Comparison of ENCODE assay signal across 20 cellular contexts in genomic region chr2:128682266-128682665, GRCh38.
DNase-seq lines count a peak whose midpoint lies in the region; ATAC-seq and TF ChIP-seq lines count a peak whose summit lies in the region.
"Had no signal": no experiment of that assay in that cellular context is flagged by ENCODE, and none has a peak within 500 bp of the region (broad histone marks: within the 10 kb centered on the region; RNA-seq: fewer than 3 reads in every experiment).

No MANE protein-coding gene starts in this region.

- intact Hi-C loops in mucosa of descending colon (cut with DNase I, micrococcal nuclease) = no loop called here

- no peak overlapping the region for H3K4me2 ChIP-seq in DND-41 (ENCODE audit: insufficient read depth, low read length)

- H3K9me3 ChIP-seq in DND-41 (ENCODE audit: insufficient read depth, low read length, severe bottlenecking) = no peaks in the 10 kb centered on the region
- no peaks in the 10 kb centered on the region for H3K9me3 ChIP-seq in lung (ENCODE audit: control insufficient read depth in 2 of 2, insufficient read depth in 1 of 2, low read length in 1 of 2)
- no peaks in the 10 kb centered on the region for H3K9me3 ChIP-seq in mucosa of descending colon
- H3K9me3 ChIP-seq in HAP-1 = no peaks in the 10 kb centered on the region
- H3K9me3 ChIP-seq: BE2C had no signal

- no peak for ATAC-seq in DND-41 (ENCODE audit: insufficient read depth, low read depth)
- ATAC-seq in lung (ENCODE audit: insufficient read depth, low FRiP score) = no peak
- ATAC-seq in HG03442 (IDR thresholded peaks at IDR 0.05; ENCODE audit: unreplicated experiment) = no peak
- no peak for ATAC-seq in mucosa of descending colon
- no peak for ATAC-seq in HG03571 (IDR thresholded peaks at IDR 0.05; ENCODE audit: unreplicated experiment)
- ATAC-seq: CD8-positive, alpha-beta T cell; SK-N-SH treated with all-trans-retinoic acid at 6 μM for 48 hours had no signal

- no peaks in the 10 kb centered on the region for H3K79me2 ChIP-seq in DND-41 (ENCODE audit: insufficient read depth, low read length)

- no peak overlapping the region for H3K9ac ChIP-seq in DND-41 (ENCODE audit: low read depth, low read length)

- H3K27me3 ChIP-seq in DND-41 (ENCODE audit: insufficient read depth, low read length, poor library complexity) = no peaks in the 10 kb centered on the region
- no peaks in the 10 kb centered on the region for H3K27me3 ChIP-seq in lung (ENCODE audit: control insufficient read depth, insufficient read depth)
- H3K27me3 ChIP-seq in HAP-1 (ENCODE audit: low read depth) = no peaks in the 10 kb centered on the region
- H3K27me3 ChIP-seq: BE2C had no signal

- no peak overlapping the region for H2AFZ ChIP-seq in DND-41 (ENCODE audit: low read depth, low read length)

- 83 to 89% methylated on average over 7 of the region's 7 CpGs for WGBS in lung, 2 donors

- peaks cover 5% of the 10 kb centered on the region for H4K20me1 ChIP-seq in DND-41 (ENCODE audit: insufficient read depth, low read length)

- H3K27ac ChIP-seq in DND-41 (ENCODE audit: low read length) (no peak overlapping the region), lung (ENCODE audit: low read depth in 1 of 2, low read length in 1 of 2) (no peak overlapping the region)
- H3K27ac ChIP-seq: HL-60 had no signal

- H3K36me3 ChIP-seq in DND-41 (ENCODE audit: insufficient read depth, low read length) = no peaks in the 10 kb centered on the region
- H3K36me3 ChIP-seq in lung (ENCODE audit: control insufficient read depth in 2 of 2, insufficient read depth in 2 of 2, low read length in 2 of 2) = no peaks in the 10 kb centered on the region
- no peaks in the 10 kb centered on the region for H3K36me3 ChIP-seq in mucosa of descending colon (ENCODE audit: low read depth)
- H3K36me3 ChIP-seq in HAP-1 (replicated peaks) = no peaks in the 10 kb centered on the region
- H3K36me3 ChIP-seq: BE2C had no signal

- TF ChIP-seq CTCF in DND-41 (IDR thresholded peaks at IDR 0.05; ENCODE audit: borderline replicate concordance, extremely low read depth, low read length, poor library complexity, severe bottlenecking) (no peak), lung (IDR thresholded peaks at IDR 0.05; ENCODE audit: control extremely low read depth, extremely low read depth) (no peak), mucosa of descending colon (IDR thresholded peaks at IDR 0.05) (no peak)

- DNase-seq in AG08396 (ENCODE audit: low spot score) = peak; percentile 3
- peak; percentile 2 for DNase-seq in DND-41
- peak; percentile 26 for DNase-seq in NOMO-1 treated with dmso at 0.1 percent for 144 hours (lab: John Stamatoyannopoulos, UW; ENCODE audit: unreplicated experiment)
- DNase-seq in lung (ENCODE audit: low spot score) = peak; percentile 13
- DNase-seq in mucosa of descending colon = no peak
- DNase-seq in HAP-1 (ENCODE audit: low spot score in 2 of 2) = no peak
- DNase-seq: BE2C, DMS79 treated with DMSO at 0.1 percent for 48 hours, GDM1, NCI-H1092, NCI-H1694 treated with DMSO at 0.1 percent for 48 hours, NCI-H345, NCI-H526 treated with DMSO at 0.1 percent for 48 hours, Right ventricle myocardium superior had no signal

- H3K4me3 ChIP-seq in DND-41 (ENCODE audit: low read depth in 1 of 2, low read length in 2 of 2) (no peak overlapping the region), lung (no peak overlapping the region), mucosa of descending colon (no peak overlapping the region), HAP-1 (no peak overlapping the region)
- H3K4me3 ChIP-seq: K562 had no signal

- H3K4me1 ChIP-seq in DND-41 (ENCODE audit: insufficient read depth, low read length) = peaks cover 22% of the 10 kb centered on the region
- H3K4me1 ChIP-seq in lung (ENCODE audit: control insufficient read depth in 2 of 2, insufficient read depth in 2 of 2, low read length in 2 of 2) = no peaks in the 10 kb centered on the region
- no peaks in the 10 kb centered on the region for H3K4me1 ChIP-seq in mucosa of descending colon (ENCODE audit: low read depth)
- no peaks in the 10 kb centered on the region for H3K4me1 ChIP-seq in HAP-1
- H3K4me1 ChIP-seq: BE2C had no signal

- in situ Hi-C loops in HAP-1 (cut with MboI; ENCODE audit: low sequenced_read_pairs) = no loop called here

Comparison
In these comparisons a context has a peak if more than half of its experiments do, and no peak if none do; other contexts are left out.
1. DNase-seq: peak in AG08396 (single experiment), DND-41 (single experiment), NOMO-1 treated with dmso at 0.1 percent for 144 hours (single experiment) and lung (single experiment); none in mucosa of descending colon (0 of 3) and HAP-1 (0 of 2).